13 cellular contexts compared by ENCODE assay signal in genomic region chr22:36360011-36360410, GRCh38. TPM values are rescaled to one million over a fixed set of nuclear protein-coding genes. Genes with fewer than 3 reads are reported as not detected.
DNase-seq lines count a peak whose midpoint lies in the region; ATAC-seq and TF ChIP-seq lines count a peak whose summit lies in the region.
"Had no signal": no experiment of that assay in that cellular context is flagged by ENCODE, and none has a peak within 500 bp of the region (broad histone marks: within the 10 kb centered on the region; RNA-seq: fewer than 3 reads in every experiment).

No MANE protein-coding gene starts in this region.

- WGBS in right cardiac atrium, result 69% methylated on average over 3 of the region's 3 CpGs

- no peak for TF ChIP-seq POLR2A in gastrocnemius medialis (IDR thresholded peaks at IDR 0.05)

- H3K27me3 ChIP-seq in right cardiac atrium (ENCODE audit: control insufficient read depth, insufficient read depth), result no peaks in the 10 kb centered on the region
- H3K27me3 ChIP-seq in gastrocnemius medialis, result no peaks in the 10 kb centered on the region

- H3K9me3 ChIP-seq in right cardiac atrium (ENCODE audit: control insufficient read depth, low read length) (no peaks in the 10 kb centered on the region), gastrocnemius medialis (no peaks in the 10 kb centered on the region)

- H3K4me1 Mint-ChIP-seq in T-helper 1 cell treated with Interleukin-12 subunit alpha and Interleukin-12 subunit beta and Interleukin-4 antibody, amounts not matched to agents 30 μg/mL and 1 μg/mL, for 36 hours (ENCODE audit: low read depth), result peaks cover 82% of the 10 kb centered on the region
- H3K4me1 Mint-ChIP-seq in WTC11, result peaks cover 92% of the 10 kb centered on the region

- CTCF ChIA-PET in WTC11 (lab: Charles Lee), result interaction anchor here (0.8 to 3.1 kb wide), 6 partner anchors 9 to 127 kb away, joined by 3 to 13 read pairs (median 4); no protein-coding TSS in a partner anchor

- DNase-seq in T-helper 1 cell (no peak), WTC11 (ENCODE audit: low spot score) (no peak), right cardiac atrium (peak in 1 of 3 donors; percentile 13), gastrocnemius medialis (no peak), cerebellum (ENCODE audit: low spot score) (no peak), cortex of kidney (lab: John Stamatoyannopoulos, UW) (no peak), activated gamma-delta T cell treated with Interleukin-2 at 50 U/mL for 16 hours (no peak)
- DNase-seq: 8988T, anterior cingulate cortex, KBM-7, NCI-H526, T1000 had no signal

- in situ Hi-C loops in gastrocnemius medialis (cut with MboI; ENCODE audit: low sequenced_read_pairs in 4 of 4), result no loop called here

- H3K9me3 Mint-ChIP-seq in T-helper 1 cell treated with Interleukin-12 subunit alpha and Interleukin-12 subunit beta and Interleukin-4 antibody, amounts not matched to agents 30 μg/mL and 1 μg/mL, for 36 hours, result no peaks in the 10 kb centered on the region
- no peaks in the 10 kb centered on the region for H3K9me3 Mint-ChIP-seq in WTC11

- no peaks in the 10 kb centered on the region for H3K27me3 Mint-ChIP-seq in T-helper 1 cell treated with Interleukin-12 subunit alpha and Interleukin-12 subunit beta and Interleukin-4 antibody, amounts not matched to agents 30 μg/mL and 1 μg/mL, for 36 hours (ENCODE audit: low read depth)
- no peaks in the 10 kb centered on the region for H3K27me3 Mint-ChIP-seq in WTC11 (ENCODE audit: low read depth)

- POLR2A ChIA-PET in WTC11 (lab: Charles Lee), result interaction anchor here (0.6 to 3.3 kb wide), 13 partner anchors 8 to 76 kb away, joined by 3 to 19 read pairs (median 5); partner anchors contain the start of gene MYH9

- TF ChIP-seq CTCF in WTC11 (IDR thresholded peaks at IDR 0.05) (no peak), gastrocnemius medialis (IDR thresholded peaks at IDR 0.05 in 4 of 5, conservative IDR thresholded peaks at IDR 0.05 in 1 of 5) (no peak)

- H3K36me3 ChIP-seq in gastrocnemius medialis, result no peaks in the 10 kb centered on the region

- H3K27ac ChIP-seq in right cardiac atrium (ENCODE audit: low read length), result peak overlapping the region; percentile 81
- H3K27ac ChIP-seq in gastrocnemius medialis, result peak overlapping the region; percentile 60 to 84 (median 78)

- H3K4me3 ChIP-seq in right cardiac atrium (ENCODE audit: low read length) (no peak overlapping the region), gastrocnemius medialis (no peak overlapping the region)

- H3K36me3 Mint-ChIP-seq in T-helper 1 cell treated with Interleukin-12 subunit alpha and Interleukin-12 subunit beta and Interleukin-4 antibody, amounts not matched to agents 30 μg/mL and 1 μg/mL, for 36 hours (ENCODE audit: low read depth), result peaks cover 33% of the 10 kb centered on the region
- no peaks in the 10 kb centered on the region; the same call in 1 of the 2 replicates for H3K36me3 Mint-ChIP-seq in WTC11

- H3K4me1 ChIP-seq in right cardiac atrium (ENCODE audit: control insufficient read depth, insufficient read depth, low read length) (peaks cover 69% of the 10 kb centered on the region), gastrocnemius medialis (peaks cover 55 to 72% of the 10 kb centered on the region in 2 donors)

- no peak overlapping the region for H3K4me3 Mint-ChIP-seq in T-helper 1 cell treated with Interleukin-12 subunit alpha and Interleukin-12 subunit beta and Interleukin-4 antibody, amounts not matched to agents 30 μg/mL and 1 μg/mL, for 36 hours
- peak overlapping the region; percentile 17; the same call in 1 of the 2 replicates for H3K4me3 Mint-ChIP-seq in WTC11

- ATAC-seq in WTC11, result peak; percentile 69
- ATAC-seq in right cardiac atrium, result no peak
- ATAC-seq in gastrocnemius medialis, result no peak

- intact Hi-C loops in right cardiac atrium (cut with DNase I) (loop anchor here in 1 of 4 donors (5.0 kb wide), 1 partner anchor 33 kb away; no protein-coding TSS in a partner anchor), gastrocnemius medialis (cut with DNase I; ENCODE audit: low total_unique reads) (no loop called here)

- H3K27ac Mint-ChIP-seq in T-helper 1 cell treated with Interleukin-12 subunit alpha and Interleukin-12 subunit beta and Interleukin-4 antibody, amounts not matched to agents 30 μg/mL and 1 μg/mL, for 36 hours, result peak overlapping the region; percentile 85
- H3K27ac Mint-ChIP-seq in WTC11, result peak overlapping the region; percentile 99

TF ChIP-seq in WTC11, 78 proteins besides CTCF, POLR2A, EP300 and RAD21 (continues in another document):
- TF ChIP-seq ZSCAN18 (CRISPR knock-in tag; IDR thresholded peaks at IDR 0.05) (no peak), ELF4 (CRISPR knock-in tag; IDR thresholded peaks at IDR 0.05; ENCODE audit: low read depth) (no peak), ZNF532 (CRISPR knock-in tag; IDR thresholded peaks at IDR 0.05; ENCODE audit: borderline replicate concordance) (no peak), ATF2 (CRISPR knock-in tag; IDR thresholded peaks at IDR 0.05; ENCODE audit: borderline replicate concordance, low read depth) (no peak), MLX (CRISPR knock-in tag; IDR thresholded peaks at IDR 0.05) (no peak)

RNA-seq across cellular contexts. Expression of gene MYH9, which starts 27.8 kb away (rescaled TPM):
- total RNA-seq in WTC11 (2021) (272 to 288 TPM (median 277 TPM) in 3 replicates), right cardiac atrium (100 to 1,000 TPM; 140 to 224 (median 163) TPM), gastrocnemius medialis (100 to 1,000 TPM in 3 of 4 donors, 10 to 100 TPM in 1; 38.9 to 115 (median 104) TPM), cerebellum (38.6 TPM)
- 92.5 TPM for polyA plus RNA-seq in right cardiac atrium
